9 cellular contexts compared by ENCODE assay signal in genomic region chrX:151713859-151714258, GRCh38. TPM values are rescaled to one million over a fixed set of nuclear protein-coding genes. Genes with fewer than 3 reads are reported as not detected.
DNase-seq lines count a peak whose midpoint lies in the region; ATAC-seq, FAIRE-seq and TF ChIP-seq lines count a peak whose summit lies in the region.
"Had no signal": no experiment of that assay in that cellular context is flagged by ENCODE, and none has a peak within 500 bp of the region (broad histone marks: within the 10 kb centered on the region; RNA-seq: fewer than 3 reads in every experiment).

No MANE protein-coding gene starts in this region.

- H3K4me3 Mint-ChIP-seq in neural progenitor cell = no peak overlapping the region

- H3K27me3 ChIP-seq in cardiac muscle cell (no peaks in the 10 kb centered on the region), GM12878 (replicated peaks in 1 of 2; ENCODE audit: control insufficient read depth in 2 of 2, insufficient read depth in 2 of 2, low read length in 1 of 2) (no peaks in the 10 kb centered on the region), neural progenitor cell (no peaks in the 10 kb centered on the region)

- H3K4me3 ChIP-seq in cardiac muscle cell = no peak overlapping the region
- H3K4me3 ChIP-seq in GM12878 = no peak overlapping the region
- H3K4me3 ChIP-seq in neural progenitor cell = no peak overlapping the region

- no peaks in the 10 kb centered on the region for H3K36me3 Mint-ChIP-seq in neural progenitor cell
- H3K36me3 Mint-ChIP-seq: activated naive CD4-positive, alpha-beta T cell treated with anti-CD3 and anti-CD28 coated beads, Interleukin-2, amount 50 U/mL, for 72 hours had no signal

- H3K79me2 ChIP-seq in GM12878 (ENCODE audit: control insufficient read depth, insufficient read depth, low read length) = no peaks in the 10 kb centered on the region
- no peaks in the 10 kb centered on the region for H3K79me2 ChIP-seq in neural progenitor cell (ENCODE audit: low read depth)

- peak; percentile 38 for TF ChIP-seq RAD21 in GM12878 (IDR thresholded peaks at IDR 0.05; ENCODE audit: insufficient read depth, low read depth, low read length)

- H3K27ac ChIP-seq in cardiac muscle cell (no peak overlapping the region), GM12878 (ENCODE audit: control insufficient read depth, insufficient read depth) (no peak overlapping the region), neural progenitor cell (no peak overlapping the region), substantia nigra (ENCODE audit: low read depth, low read length, poor library complexity, severe bottlenecking) (no peak overlapping the region)

- no peak for TF ChIP-seq POLR2A in GM12878 (IDR thresholded peaks at IDR 0.05; ENCODE audit: low read depth, low read length)

- 1% methylated on average over 4 of the region's 4 CpGs for WGBS in GM12878 (ENCODE audit: insufficient coverage, insufficient replicate concordance, low lambda C conversion rate, missing lambda C conversion rate)

- H3F3A ChIP-seq in neural progenitor cell (ENCODE audit: low read depth) = no peaks in the 10 kb centered on the region

- CTCF ChIA-PET in GM12878 (lab: Yijun Ruan, JAX) = interaction anchor here (0.8 to 1.2 kb wide), 3 partner anchors 20 to 750 kb away, joined by 3 read pairs; partner anchors contain the start of gene CNGA2

- TF ChIP-seq EP300 in GM12878 (IDR thresholded peaks at IDR 0.05; ENCODE audit: borderline replicate concordance in 1 of 2, control insufficient read depth in 1 of 2, low read depth in 2 of 2, low read length in 2 of 2) = no peak

- TF ChIP-seq CTCF in cardiac muscle cell (IDR thresholded peaks at IDR 0.05; ENCODE audit: low read depth, low read length) = peak; percentile 33
- peak; percentile 52 to 66 (median 53); a peak in 5 of 6 replicates for TF ChIP-seq CTCF in GM12878 (IDR thresholded peaks at IDR 0.05 in 2 of 3, conservative IDR thresholded peaks at IDR 0.05 in 1 of 3; ENCODE audit: control insufficient read depth in 2 of 3, extremely low read depth in 1 of 3, insufficient read depth in 1 of 3, low read depth in 3 of 3, low read length in 3 of 3)
- peak; percentile 55 for TF ChIP-seq CTCF in neural progenitor cell (IDR thresholded peaks at IDR 0.05)

- in situ Hi-C loops in GM12878 (cut with MboI) = no loop called here

- H3K4me1 Mint-ChIP-seq in neural progenitor cell = no peaks in the 10 kb centered on the region

- H3K27ac Mint-ChIP-seq in neural progenitor cell = no peak overlapping the region
- H3K27ac Mint-ChIP-seq: activated naive CD4-positive, alpha-beta T cell treated with anti-CD3 and anti-CD28 coated beads, Interleukin-2, amount 50 U/mL, for 72 hours had no signal

- H3K36me3 ChIP-seq in cardiac muscle cell (no peaks in the 10 kb centered on the region), GM12878 (ENCODE audit: control insufficient read depth in 2 of 2, insufficient read depth in 2 of 2, low read length in 1 of 2) (no peaks in the 10 kb centered on the region), neural progenitor cell (no peaks in the 10 kb centered on the region)

- POLR2A ChIA-PET in GM12878 (lab: Charles Lee) = interaction anchor here (0.5 kb wide), 1 partner anchor 805 kb away, joined by 3 read pairs; no protein-coding TSS in a partner anchor

- SMC1A ChIA-PET in GM12878 (lab: Charles Lee; ENCODE audit: uncharacterized antibody, unreplicated experiment) = interaction anchor here (1.6 kb wide), 1 partner anchor 921 kb away, joined by 3 read pairs; no protein-coding TSS in a partner anchor

- DNase-seq in cardiac muscle cell (ENCODE audit: low read depth in 1 of 2, low spot score in 1 of 2) (peak; percentile 18 to 20), left cardiac atrium (no peak), HTR-8/SVneo (ENCODE audit: insufficient read length, low spot score) (peak; percentile 17), GM12878 (ENCODE audit: low read depth, low spot score) (no peak), neural progenitor cell (ENCODE audit: low spot score) (peak; percentile 52), substantia nigra (lab: John Stamatoyannopoulos, UW) (no peak)

- intact Hi-C loops in left cardiac atrium (cut with DNase I) (no loop called here), GM12878 (cut with micrococcal nuclease; ENCODE audit: unreplicated experiment) (no loop called here)

- RAD21 ChIA-PET in GM12878 (lab: Charles Lee; ENCODE audit: unreplicated experiment) = no interaction called here

- no TSS peak for BruUV-seq in GM12878 (replicated peaks; lab: Mats Ljungman, UMichigan)

- FAIRE-seq in HTR-8/SVneo (lab: Jason Lieb, UNC) (no peak), GM12878 (lab: Jason Lieb, UNC) (no peak)

- ATAC-seq in left cardiac atrium = no peak
- peak; percentile 83 for ATAC-seq in GM12878
- ATAC-seq in GM19455 (IDR thresholded peaks at IDR 0.05; ENCODE audit: unreplicated experiment) = no peak
- no peak for ATAC-seq in HG03378 (IDR thresholded peaks at IDR 0.05; ENCODE audit: unreplicated experiment)

- H3K9ac ChIP-seq in GM12878 (ENCODE audit: control insufficient read depth, insufficient read depth, low read length) (no peak overlapping the region), neural progenitor cell (no peak overlapping the region)

- H3K4me1 ChIP-seq in cardiac muscle cell (ENCODE audit: low read depth) = no peaks in the 10 kb centered on the region
- no peaks in the 10 kb centered on the region for H3K4me1 ChIP-seq in GM12878 (ENCODE audit: control insufficient read depth, insufficient read depth, low read length)
- H3K4me1 ChIP-seq in neural progenitor cell = no peaks in the 10 kb centered on the region

- H2AFZ ChIP-seq in GM12878 (ENCODE audit: control insufficient read depth, low read depth, low read length) (no peak overlapping the region), neural progenitor cell (replicated peaks) (no peak overlapping the region)

- peaks cover 8% of the 10 kb centered on the region for H3K27me3 Mint-ChIP-seq in neural progenitor cell (ENCODE audit: insufficient read depth, low read depth)

- H3K9me3 ChIP-seq in cardiac muscle cell (ENCODE audit: low read depth) (no peaks in the 10 kb centered on the region), GM12878 (replicated peaks; ENCODE audit: control insufficient read depth, insufficient read depth, low read length) (no peaks in the 10 kb centered on the region), neural progenitor cell (ENCODE audit: low read depth) (no peaks in the 10 kb centered on the region)

- peaks cover 6% of the 10 kb centered on the region for H3K9me3 Mint-ChIP-seq in neural progenitor cell
- H3K9me3 Mint-ChIP-seq: activated naive CD4-positive, alpha-beta T cell treated with anti-CD3 and anti-CD28 coated beads, Interleukin-2, amount 50 U/mL, for 72 hours had no signal

- no peak overlapping the region for H3K4me2 ChIP-seq in GM12878 (ENCODE audit: control insufficient read depth, insufficient read depth)
- H3K4me2 ChIP-seq in neural progenitor cell = no peak overlapping the region

- H4K20me1 ChIP-seq in GM12878 (ENCODE audit: control insufficient read depth, insufficient read depth) (no peaks in the 10 kb centered on the region), neural progenitor cell (ENCODE audit: low read depth) (no peaks in the 10 kb centered on the region)

RNA-seq across cellular contexts. Expression of gene FATE1, which starts 2.0 kb away (rescaled TPM):
- total RNA-seq in cardiac muscle cell = 0.15 and 0.18 TPM in 2 replicates
- polyA plus RNA-seq in cardiac muscle cell = not detected in 2 replicates
- total RNA-seq in left cardiac atrium = not detected
- total RNA-seq in GM12878 (2013; cell fraction: nucleolus; rRNA removed) = not detected in 2 replicates
- total RNA-seq in GM12878 (2014; rRNA removed) = not detected in 2 replicates
- not detected in 2 replicates for total RNA-seq in GM12878 (2014; rRNA removed; fragmentation: Illumina TruSeq; extraction: Trizol)
- total RNA-seq in GM12878 (2021) = not detected in 2 replicates
- polyA plus RNA-seq in GM12878 (2011; ENCODE audit: low read depth) = not detected
- not detected in 2 replicates for polyA plus RNA-seq in GM12878 (2011; rRNA removed)
- polyA plus RNA-seq in GM12878 (2011; cell fraction: cytosol; rRNA removed) = 0.06 TPM in 1 of 2 replicates, not detected in the other
- polyA plus RNA-seq in GM12878 (2011; cell fraction: nucleus; rRNA removed) = not detected in 2 replicates
- not detected in 2 replicates for polyA plus RNA-seq in GM12878 (2012)
- not detected in 2 replicates for polyA plus RNA-seq in GM12878 (2014; fragmentation: Illumina TruSeq; extraction: Trizol)
- polyA plus RNA-seq in GM12878 (2014; fragmentation: Nextera tagmentation; extraction: Ambion mirVana) = not detected
- polyA plus RNA-seq in GM12878 (2014; rRNA removed) = not detected in 2 replicates
- polyA plus RNA-seq in GM12878 (2016; fragmentation: Nextera tagmentation; extraction: Ambion mirVana) = under 1 TPM; 0.26 to 0.28 TPM
- not detected in 2 replicates for polyA minus RNA-seq in GM12878 (2011; rRNA and poly(A)+ RNA removed)
- polyA minus RNA-seq in GM12878 (2011; cell fraction: cytosol; rRNA and poly(A)+ RNA removed) = not detected in 2 replicates
- not detected in 2 replicates for polyA minus RNA-seq in GM12878 (2011; cell fraction: nucleus; rRNA and poly(A)+ RNA removed)
- not detected in 2 replicates for total RNA-seq in neural progenitor cell (ENCODE audit: low replicate concordance)
- total RNA-seq: activated naive CD4-positive, alpha-beta T cell treated with anti-CD3 and anti-CD28 coated beads, Interleukin-2, amount 50 U/mL, for 72 hours had no signal

RNA-seq across cellular contexts. Expression of gene PRRG3, which starts 18.6 kb away (rescaled TPM):
- total RNA-seq in cardiac muscle cell (4.8 and 10.6 TPM in 2 replicates), left cardiac atrium (1 to 10 TPM in 1 of 2 donors, under 1 TPM in 1; 0.18 to 1.1 TPM), GM12878 (2014; rRNA removed) (not detected in 2 replicates), GM12878 (2014; rRNA removed; fragmentation: Illumina TruSeq; extraction: Trizol) (not detected in 2 replicates), GM12878 (2021) (not detected in 2 replicates), neural progenitor cell (ENCODE audit: low replicate concordance) (1.9 and 2.0 TPM in 2 replicates)
- polyA plus RNA-seq in cardiac muscle cell (5.6 and 18.1 TPM in 2 replicates), GM12878 (2011; rRNA removed) (not detected in 2 replicates), GM12878 (2014; fragmentation: Illumina TruSeq; extraction: Trizol) (not detected in 2 replicates), GM12878 (2014; fragmentation: Nextera tagmentation; extraction: Ambion mirVana) (under 1 TPM in 1 of 2 experiments, not detected in 1; under 0.01 TPM), GM12878 (2014; rRNA removed) (not detected in 2 replicates), GM12878 (2016; fragmentation: Nextera tagmentation; extraction: Ambion mirVana) (not detected)
- total RNA-seq in GM12878 (2013; cell fraction: nucleolus; rRNA removed) = not detected in 2 replicates
- polyA plus RNA-seq in GM12878 (2011; ENCODE audit: low read depth) = not detected
- polyA plus RNA-seq in GM12878 (2011; cell fraction: cytosol; rRNA removed) = not detected in 2 replicates
- polyA plus RNA-seq in GM12878 (2011; cell fraction: nucleus; rRNA removed) = not detected in 2 replicates
- not detected in 2 replicates for polyA plus RNA-seq in GM12878 (2012)
- polyA minus RNA-seq in GM12878 (2011; rRNA and poly(A)+ RNA removed) = not detected in 2 replicates
- polyA minus RNA-seq in GM12878 (2011; cell fraction: cytosol; rRNA and poly(A)+ RNA removed) = not detected in 2 replicates
- polyA minus RNA-seq in GM12878 (2011; cell fraction: nucleus; rRNA and poly(A)+ RNA removed) = not detected in 2 replicates
- total RNA-seq: activated naive CD4-positive, alpha-beta T cell treated with anti-CD3 and anti-CD28 coated beads, Interleukin-2, amount 50 U/mL, for 72 hours had no signal

RNA-seq across cellular contexts. Expression of gene CNGA2, which starts 20.7 kb away (rescaled TPM):
- total RNA-seq in cardiac muscle cell (not detected in 2 replicates), left cardiac atrium (not detected), GM12878 (2014; rRNA removed) (not detected in 2 replicates), GM12878 (2014; rRNA removed; fragmentation: Illumina TruSeq; extraction: Trizol) (not detected in 2 replicates), GM12878 (2021) (not detected in 2 replicates), neural progenitor cell (ENCODE audit: low replicate concordance) (not detected in 2 replicates)
- polyA plus RNA-seq in cardiac muscle cell (not detected in 2 replicates), GM12878 (2011; rRNA removed) (not detected in 2 replicates), GM12878 (2014; fragmentation: Illumina TruSeq; extraction: Trizol) (not detected in 2 replicates), GM12878 (2014; fragmentation: Nextera tagmentation; extraction: Ambion mirVana) (not detected), GM12878 (2014; rRNA removed) (not detected in 2 replicates), GM12878 (2016; fragmentation: Nextera tagmentation; extraction: Ambion mirVana) (not detected)
- not detected in 2 replicates for total RNA-seq in GM12878 (2013; cell fraction: nucleolus; rRNA removed)
- polyA plus RNA-seq in GM12878 (2011; ENCODE audit: low read depth) = not detected
- polyA plus RNA-seq in GM12878 (2011; cell fraction: cytosol; rRNA removed) = not detected in 2 replicates
- not detected in 2 replicates for polyA plus RNA-seq in GM12878 (2011; cell fraction: nucleus; rRNA removed)
- polyA plus RNA-seq in GM12878 (2012) = not detected in 2 replicates
- polyA minus RNA-seq in GM12878 (2011; rRNA and poly(A)+ RNA removed) = not detected in 2 replicates
- polyA minus RNA-seq in GM12878 (2011; cell fraction: cytosol; rRNA and poly(A)+ RNA removed) = not detected in 2 replicates
- polyA minus RNA-seq in GM12878 (2011; cell fraction: nucleus; rRNA and poly(A)+ RNA removed) = not detected in 2 replicates
- total RNA-seq: activated naive CD4-positive, alpha-beta T cell treated with anti-CD3 and anti-CD28 coated beads, Interleukin-2, amount 50 U/mL, for 72 hours had no signal

Comparison
In these comparisons a context has a peak if more than half of its experiments do, and no peak if none do; other contexts are left out.
1. DNase-seq: peak in cardiac muscle cell (2 of 2), HTR-8/SVneo (single experiment) and neural progenitor cell (single experiment); none in left cardiac atrium (single experiment), GM12878 (single experiment) and substantia nigra (0 of 49).
2. Peak in every context shown above with its lines, with median percentiles within 50 percentile points of each other: CTCF ChIP-seq.